ENCODE assay signal across 8 cellular contexts in genomic region chr7:47454066-47454950, GRCh38.
DNase-seq lines count a peak whose midpoint lies in the region; ATAC-seq and TF ChIP-seq lines count a peak whose summit lies in the region.
"Had no signal": no experiment of that assay in that cellular context is flagged by ENCODE, and none has a peak within 500 bp of the region (broad histone marks: within the 10 kb centered on the region; RNA-seq: fewer than 3 reads in every experiment).

No MANE protein-coding gene starts in this region.

- H3K27ac ChIP-seq in breast epithelium (peak overlapping the region; percentile 89 to 90), tibial artery (peak overlapping the region; percentile 86 to 92)

- no peak for TF ChIP-seq POLR2A in breast epithelium (IDR thresholded peaks at IDR 0.05)

- H3K4me1 Mint-ChIP-seq in activated naive CD4-positive, alpha-beta T cell treated with anti-CD3 and anti-CD28 coated beads for 36 hours (ENCODE audit: low read depth) = no peaks in the 10 kb centered on the region

- TF ChIP-seq CTCF in breast epithelium (IDR thresholded peaks at IDR 0.05) (no peak), mucosa of descending colon (IDR thresholded peaks at IDR 0.05) (no peak), tibial artery (IDR thresholded peaks at IDR 0.05) (no peak)

- H3K4me3 Mint-ChIP-seq in activated naive CD4-positive, alpha-beta T cell treated with anti-CD3 and anti-CD28 coated beads for 36 hours = no peak overlapping the region

- H3K4me1 ChIP-seq in breast epithelium (peaks cover 0 to 6% of the 10 kb centered on the region in 2 donors), mucosa of descending colon (ENCODE audit: low read depth) (peaks cover 39% of the 10 kb centered on the region), tibial artery (peaks cover 0 to 72% (median 48%) of the 10 kb centered on the region in 4 donors)

- H3K27ac Mint-ChIP-seq in activated naive CD4-positive, alpha-beta T cell treated with anti-CD3 and anti-CD28 coated beads for 36 hours = no peak overlapping the region

- H3K9me3 ChIP-seq in breast epithelium (no peaks in the 10 kb centered on the region), mucosa of descending colon (no peaks in the 10 kb centered on the region), tibial artery (no peaks in the 10 kb centered on the region)

- CTCF ChIA-PET in activated naive CD4-positive, alpha-beta T cell treated with anti-CD3 and anti-CD28 coated beads for 36 hours (lab: Charles Lee) = no interaction called here

- peak; percentile 27 for ATAC-seq in mucosa of descending colon
- ATAC-seq in HG03442 (IDR thresholded peaks at IDR 0.05; ENCODE audit: unreplicated experiment) = no peak
- no peak for ATAC-seq in HG03565 (IDR thresholded peaks at IDR 0.05; ENCODE audit: unreplicated experiment)

- intact Hi-C loops in breast epithelium (cut with DNase I; ENCODE audit: low total_unique reads) (no loop called here), mucosa of descending colon (cut with DNase I, micrococcal nuclease) (no loop called here), tibial artery (cut with DNase I; ENCODE audit: low total_unique reads) (loop anchor here (10.0 kb wide), 1 partner anchor 120 kb away; no protein-coding TSS in a partner anchor)
- intact Hi-C loops in activated naive CD4-positive, alpha-beta T cell treated with anti-CD3 and anti-CD28 coated beads for 36 hours (cut with micrococcal nuclease) = no loop called here

- H3K4me3 ChIP-seq in breast epithelium (no peak overlapping the region), mucosa of descending colon (no peak overlapping the region), tibial artery (no peak overlapping the region)

- no peaks in the 10 kb centered on the region for H3K27me3 Mint-ChIP-seq in activated naive CD4-positive, alpha-beta T cell treated with anti-CD3 and anti-CD28 coated beads for 36 hours (ENCODE audit: low read depth)

- H3K36me3 Mint-ChIP-seq in activated naive CD4-positive, alpha-beta T cell treated with anti-CD3 and anti-CD28 coated beads for 36 hours (ENCODE audit: low read depth) = no peaks in the 10 kb centered on the region

- H3K36me3 ChIP-seq in breast epithelium (no peaks in the 10 kb centered on the region), mucosa of descending colon (ENCODE audit: low read depth) (no peaks in the 10 kb centered on the region), tibial artery (no peaks in the 10 kb centered on the region)

- peak; percentile 55 for DNase-seq in NCI-H146 treated with DMSO at 0.1 percent for 48 hours (lab: John Stamatoyannopoulos, UW; ENCODE audit: unreplicated experiment)
- DNase-seq in breast epithelium (ENCODE audit: low spot score in 2 of 2) = no peak
- no peak for DNase-seq in mucosa of descending colon
- peak in 1 of 2 donors; percentile 64 for DNase-seq in tibial artery
- DNase-seq in activated naive CD4-positive, alpha-beta T cell treated with anti-CD3 and anti-CD28 coated beads for 36 hours = no peak
- DNase-seq: activated CD4-positive, CD25-positive, alpha-beta regulatory T cell treated with anti-CD3 and anti-CD28 coated beads, Interleukin-2, amount 50 U/mL, for 72 hours had no signal

- H3K9me3 Mint-ChIP-seq in activated naive CD4-positive, alpha-beta T cell treated with anti-CD3 and anti-CD28 coated beads for 36 hours = no peaks in the 10 kb centered on the region

- H3K27me3 ChIP-seq in breast epithelium (no peaks in the 10 kb centered on the region), tibial artery (no peaks in the 10 kb centered on the region)
